ENCODE assay signal across 1 cellular context in genomic region chr11:116791813-116792143, GRCh38.
TF ChIP-seq lines count a peak whose summit lies in the region.

Gene APOA5 (minus strand): TSS chr11:116791879. CDS start chr11:116791860, 19 bp downstream.

TF ChIP-seq in endothelial cell of umbilical vein, 7 proteins besides CTCF, POLR2A, EP300 and RAD21 (continued from another document):
- TF ChIP-seq EZH2 (IDR thresholded peaks at IDR 0.05; ENCODE audit: borderline replicate concordance, low read depth, low read length, severe bottlenecking) (no peak), POLR2AphosphoS5 (IDR thresholded peaks at IDR 0.05; ENCODE audit: insufficient read depth, low read depth, low read length) (no peak), MYC (IDR thresholded peaks at IDR 0.05; ENCODE audit: low read depth, low read length) (no peak)
